ENCODE assay signal across 1 cellular context in the genomic region with DNA sequence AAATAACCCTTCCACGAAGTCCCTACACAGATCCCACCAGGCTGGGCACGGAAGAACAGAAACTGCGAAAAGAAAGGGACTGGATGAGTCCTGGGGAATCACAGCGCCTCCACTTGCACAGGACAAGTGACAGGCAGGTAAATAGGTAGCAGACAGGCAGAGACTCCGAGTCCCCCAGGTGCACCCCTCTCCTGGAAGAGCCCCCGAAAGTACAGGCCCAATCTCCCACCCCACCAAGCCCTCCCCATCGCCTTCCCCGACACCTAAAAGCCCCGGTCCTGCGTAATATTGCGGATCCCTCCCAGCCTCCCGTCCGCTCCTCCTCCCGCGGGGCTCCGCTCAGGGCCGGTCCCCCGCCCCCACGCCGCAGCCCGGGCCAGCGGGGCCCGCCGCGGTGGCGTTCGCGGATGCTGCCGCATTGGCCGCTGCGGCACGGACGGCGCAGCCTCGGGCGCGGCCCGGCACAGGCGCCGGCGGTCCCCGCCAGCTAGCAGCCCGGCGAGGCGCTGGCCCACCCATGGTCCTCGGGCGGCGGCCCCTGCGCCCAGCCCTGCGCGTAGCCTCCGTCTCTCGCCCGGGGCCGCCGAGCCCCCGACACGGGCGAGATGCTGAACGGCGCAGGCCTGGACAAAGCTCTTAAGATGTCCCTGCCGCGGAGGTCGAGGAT.
TF ChIP-seq lines count a peak whose summit lies in the region.

Gene ATP8A2 (plus strand): TSS at position 367 of the 667 bp plus-strand sequence. CDS start 239 bp downstream, at position 606.

TF ChIP-seq in H1, 55 proteins besides CTCF, POLR2A, EP300 and RAD21:
- TF ChIP-seq, protein P1, sequence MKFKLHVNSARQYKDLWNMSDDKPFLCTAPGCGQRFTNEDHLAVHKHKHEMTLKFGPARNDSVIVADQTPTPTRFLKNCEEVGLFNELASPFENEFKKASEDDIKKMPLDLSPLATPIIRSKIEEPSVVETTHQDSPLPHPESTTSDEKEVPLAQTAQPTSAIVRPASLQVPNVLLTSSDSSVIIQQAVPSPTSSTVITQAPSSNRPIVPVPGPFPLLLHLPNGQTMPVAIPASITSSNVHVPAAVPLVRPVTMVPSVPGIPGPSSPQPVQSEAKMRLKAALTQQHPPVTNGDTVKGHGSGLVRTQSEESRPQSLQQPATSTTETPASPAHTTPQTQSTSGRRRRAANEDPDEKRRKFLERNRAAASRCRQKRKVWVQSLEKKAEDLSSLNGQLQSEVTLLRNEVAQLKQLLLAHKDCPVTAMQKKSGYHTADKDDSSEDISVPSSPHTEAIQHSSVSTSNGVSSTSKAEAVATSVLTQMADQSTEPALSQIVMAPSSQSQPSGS (IDR thresholded peaks at IDR 0.05; ENCODE audit: low read length) = no peak
- TF ChIP-seq KDM5A (IDR thresholded peaks at IDR 0.05; ENCODE audit: low read length) = no peak
- peak; percentile 78 for TF ChIP-seq KDM4A (IDR thresholded peaks at IDR 0.05; ENCODE audit: low read depth, low read length, severe bottlenecking)
